1 cellular context compared by ENCODE assay signal in genomic region chr17:80248001-80248893, GRCh38.
TF ChIP-seq lines count a peak whose summit lies in the region.

No MANE protein-coding gene starts in this region.

TF ChIP-seq in H1, 55 proteins besides CTCF, POLR2A, EP300 and RAD21:
- TF ChIP-seq EGR1 (IDR thresholded peaks at IDR 0.05; ENCODE audit: borderline replicate concordance, low read depth, low read length), result no peak
- TF ChIP-seq EZH2 (IDR thresholded peaks at IDR 0.05; ENCODE audit: low read depth, low read length, severe bottlenecking), result no peak
- no peak for TF ChIP-seq CREB1 (IDR thresholded peaks at IDR 0.05)
- TF ChIP-seq POLR2AphosphoS5 (IDR thresholded peaks at IDR 0.05; ENCODE audit: low read depth, low read length), result no peak
- TF ChIP-seq KDM5A (IDR thresholded peaks at IDR 0.05; ENCODE audit: low read length), result no peak
- TF ChIP-seq SAP30 (IDR thresholded peaks at IDR 0.05; ENCODE audit: insufficient read depth, insufficient replicate concordance, low read length), result no peak
- TF ChIP-seq ATF2 (IDR thresholded peaks at IDR 0.05; ENCODE audit: low read length), result no peak
- no peak for TF ChIP-seq NANOG (IDR thresholded peaks at IDR 0.05; ENCODE audit: insufficient read depth, low read depth, low read length, poor library complexity, severe bottlenecking)
- no peak for TF ChIP-seq KDM1A (IDR thresholded peaks at IDR 0.05; ENCODE audit: borderline replicate concordance, low read length)
TF ChIP-seq in H1: peak in this region for 0.
